Comparison of ENCODE assay signal across 18 cellular contexts in the genomic region with DNA sequence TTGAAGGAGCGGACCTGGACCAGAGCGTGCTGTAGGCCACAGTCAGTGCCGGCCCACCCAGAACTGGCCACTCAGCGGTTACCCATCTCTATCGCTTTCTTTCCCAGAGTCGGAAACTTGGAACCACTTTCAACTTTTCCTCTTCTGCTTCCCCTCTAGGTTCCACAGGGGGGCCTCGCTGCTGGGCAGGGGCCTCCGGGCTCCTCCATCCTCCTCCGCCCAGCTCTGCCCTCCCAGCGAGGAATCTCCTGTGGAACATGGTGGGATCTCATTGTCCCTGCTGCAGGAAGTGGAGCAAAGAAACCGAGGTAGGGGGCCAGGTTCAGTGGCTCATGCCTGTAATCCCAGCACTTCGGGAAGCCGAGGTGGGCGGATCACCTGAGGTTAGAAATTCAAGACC.
"Had no signal": no experiment of that assay in that cellular context is flagged by ENCODE, and none has a peak within 500 bp of the region (broad histone marks: within the 10 kb centered on the region; RNA-seq: fewer than 3 reads in every experiment).

No MANE protein-coding gene starts in this region.

- H3K36me3 ChIP-seq: left ventricle myocardium inferior, neutrophil had no signal

- H3K9ac ChIP-seq: SK-N-SH had no signal

- H3K4me1 ChIP-seq: left ventricle myocardium inferior had no signal

- H3K4me1 Mint-ChIP-seq: activated B cell treated with CpG ODN at 0.5 μM for 24 hours; activated CD4-positive, alpha-beta T cell treated with anti-CD3 and anti-CD28 coated beads, Interleukin-2, amount 10 ng/mL, durations not matched to agents 24 days and 14 days; activated T-helper 17 cell treated with anti-CD3 and anti-CD28 coated beads, Interleukin-2, amount 50 U/mL, for 72 hours had no signal

- H3K27me3 ChIP-seq: neutrophil had no signal

- FAIRE-seq: keratinocyte had no signal

- H3K9me3 ChIP-seq: neutrophil, SK-N-SH had no signal

- H3K4me3 Mint-ChIP-seq: activated B cell treated with CpG ODN at 0.5 μM for 24 hours; activated CD4-positive, alpha-beta T cell treated with anti-CD3 and anti-CD28 coated beads, Interleukin-2, amount 10 ng/mL, durations not matched to agents 24 days and 14 days; activated T-helper 17 cell treated with anti-CD3 and anti-CD28 coated beads, Interleukin-2, amount 50 U/mL, for 72 hours had no signal

- H3K9me3 Mint-ChIP-seq: activated B cell treated with CpG ODN at 0.5 μM for 24 hours; activated T-helper 17 cell treated with anti-CD3 and anti-CD28 coated beads, Interleukin-2, amount 50 U/mL, for 72 hours had no signal

- H3K27me3 Mint-ChIP-seq: activated CD4-positive, alpha-beta T cell treated with anti-CD3 and anti-CD28 coated beads, Interleukin-2, amount 10 ng/mL, durations not matched to agents 24 days and 14 days had no signal

- H3K4me2 ChIP-seq: SK-N-SH had no signal

- H3K36me3 Mint-ChIP-seq: brain had no signal

- ATAC-seq: activated T-helper 17 cell treated with anti-CD3 and anti-CD28 coated beads, Interleukin-2, amount 50 U/mL, for 72 hours; esophagus mucosa; right cardiac atrium had no signal

- DNase-seq: activated B cell treated with CpG ODN at 0.5 μM for 24 hours; activated CD4-positive, alpha-beta T cell treated with anti-CD3 and anti-CD28 coated beads, Interleukin-2, amount 10 ng/mL, durations not matched to agents 24 days and 14 days; activated naive CD4-positive, alpha-beta T cell treated with anti-CD3 and anti-CD28 coated beads, Interleukin-2, amount 50 U/mL, for 16 hours; activated T-cell treated with anti-CD3 and anti-CD28 coated beads for 4 hours; cerebellar nuclear complex; left ventricle myocardium inferior; posterior cingulate gyrus; right cardiac atrium; SK-N-SH; stimulated activated naive CD4-positive, alpha-beta T cell; substantia nigra; T-helper 1 cell; trophoblast cell had no signal

- H3K27ac Mint-ChIP-seq: activated B cell treated with CpG ODN at 0.5 μM for 24 hours; activated CD4-positive, alpha-beta T cell treated with anti-CD3 and anti-CD28 coated beads, Interleukin-2, amount 10 ng/mL, durations not matched to agents 24 days and 14 days; activated T-helper 17 cell treated with anti-CD3 and anti-CD28 coated beads, Interleukin-2, amount 50 U/mL, for 72 hours had no signal

- H3K27ac ChIP-seq: left ventricle myocardium inferior, neutrophil had no signal

- H3K4me3 ChIP-seq: left ventricle myocardium inferior had no signal
